1 cellular context compared by ENCODE assay signal in the genomic region with DNA sequence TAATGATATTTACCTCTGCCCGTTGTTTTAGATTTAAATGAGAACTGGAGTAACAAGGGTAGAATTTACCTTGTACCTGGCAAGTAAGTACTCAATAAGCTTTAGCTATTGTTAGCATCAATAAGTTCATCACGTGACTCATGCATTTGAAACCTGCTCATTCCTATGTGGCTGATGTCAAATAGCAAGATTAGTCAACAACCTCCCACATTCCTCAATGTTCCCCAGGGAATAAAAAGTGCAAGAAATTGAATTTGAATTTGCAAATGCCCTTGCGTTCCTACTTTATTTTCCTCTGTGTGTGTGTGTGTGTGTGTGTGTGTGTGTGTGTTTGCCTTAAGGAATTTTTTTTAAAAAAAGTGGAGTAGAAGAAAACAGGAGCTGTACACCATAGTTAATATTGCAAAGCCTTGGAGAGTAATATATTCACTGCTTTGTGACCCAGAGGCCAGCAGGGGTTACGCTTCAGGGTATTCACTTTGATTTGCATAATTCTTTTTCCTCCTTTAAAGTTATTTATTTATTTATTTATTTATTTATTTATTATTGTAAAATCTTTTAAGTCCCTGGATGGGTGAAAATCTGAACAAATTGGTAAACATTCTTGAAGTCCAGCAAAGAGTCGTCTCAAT.
TF ChIP-seq lines count a peak whose summit lies in the region.

No MANE protein-coding gene starts in this region.

TF ChIP-seq in GM23338, 12 proteins besides CTCF, POLR2A, EP300 and RAD21 (continued from another document):
- TF ChIP-seq, protein P1, sequence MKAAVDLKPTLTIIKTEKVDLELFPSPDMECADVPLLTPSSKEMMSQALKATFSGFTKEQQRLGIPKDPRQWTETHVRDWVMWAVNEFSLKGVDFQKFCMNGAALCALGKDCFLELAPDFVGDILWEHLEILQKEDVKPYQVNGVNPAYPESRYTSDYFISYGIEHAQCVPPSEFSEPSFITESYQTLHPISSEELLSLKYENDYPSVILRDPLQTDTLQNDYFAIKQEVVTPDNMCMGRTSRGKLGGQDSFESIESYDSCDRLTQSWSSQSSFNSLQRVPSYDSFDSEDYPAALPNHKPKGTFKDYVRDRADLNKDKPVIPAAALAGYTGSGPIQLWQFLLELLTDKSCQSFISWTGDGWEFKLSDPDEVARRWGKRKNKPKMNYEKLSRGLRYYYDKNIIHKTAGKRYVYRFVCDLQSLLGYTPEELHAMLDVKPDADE (IDR thresholded peaks at IDR 0.05) = no peak
- TF ChIP-seq CREB1 (CRISPR knock-in tag; IDR thresholded peaks at IDR 0.05; ENCODE audit: low read depth) (no peak), JUNB (IDR thresholded peaks at IDR 0.05; ENCODE audit: unreplicated experiment) (no peak), NANOG (IDR thresholded peaks at IDR 0.05; ENCODE audit: borderline replicate concordance) (no peak), ZNF114 (CRISPR knock-in tag; IDR thresholded peaks at IDR 0.05) (no peak), EZH2 (IDR thresholded peaks at IDR 0.05; ENCODE audit: low read depth, unreplicated experiment) (no peak)
- TF ChIP-seq, protein P2, sequence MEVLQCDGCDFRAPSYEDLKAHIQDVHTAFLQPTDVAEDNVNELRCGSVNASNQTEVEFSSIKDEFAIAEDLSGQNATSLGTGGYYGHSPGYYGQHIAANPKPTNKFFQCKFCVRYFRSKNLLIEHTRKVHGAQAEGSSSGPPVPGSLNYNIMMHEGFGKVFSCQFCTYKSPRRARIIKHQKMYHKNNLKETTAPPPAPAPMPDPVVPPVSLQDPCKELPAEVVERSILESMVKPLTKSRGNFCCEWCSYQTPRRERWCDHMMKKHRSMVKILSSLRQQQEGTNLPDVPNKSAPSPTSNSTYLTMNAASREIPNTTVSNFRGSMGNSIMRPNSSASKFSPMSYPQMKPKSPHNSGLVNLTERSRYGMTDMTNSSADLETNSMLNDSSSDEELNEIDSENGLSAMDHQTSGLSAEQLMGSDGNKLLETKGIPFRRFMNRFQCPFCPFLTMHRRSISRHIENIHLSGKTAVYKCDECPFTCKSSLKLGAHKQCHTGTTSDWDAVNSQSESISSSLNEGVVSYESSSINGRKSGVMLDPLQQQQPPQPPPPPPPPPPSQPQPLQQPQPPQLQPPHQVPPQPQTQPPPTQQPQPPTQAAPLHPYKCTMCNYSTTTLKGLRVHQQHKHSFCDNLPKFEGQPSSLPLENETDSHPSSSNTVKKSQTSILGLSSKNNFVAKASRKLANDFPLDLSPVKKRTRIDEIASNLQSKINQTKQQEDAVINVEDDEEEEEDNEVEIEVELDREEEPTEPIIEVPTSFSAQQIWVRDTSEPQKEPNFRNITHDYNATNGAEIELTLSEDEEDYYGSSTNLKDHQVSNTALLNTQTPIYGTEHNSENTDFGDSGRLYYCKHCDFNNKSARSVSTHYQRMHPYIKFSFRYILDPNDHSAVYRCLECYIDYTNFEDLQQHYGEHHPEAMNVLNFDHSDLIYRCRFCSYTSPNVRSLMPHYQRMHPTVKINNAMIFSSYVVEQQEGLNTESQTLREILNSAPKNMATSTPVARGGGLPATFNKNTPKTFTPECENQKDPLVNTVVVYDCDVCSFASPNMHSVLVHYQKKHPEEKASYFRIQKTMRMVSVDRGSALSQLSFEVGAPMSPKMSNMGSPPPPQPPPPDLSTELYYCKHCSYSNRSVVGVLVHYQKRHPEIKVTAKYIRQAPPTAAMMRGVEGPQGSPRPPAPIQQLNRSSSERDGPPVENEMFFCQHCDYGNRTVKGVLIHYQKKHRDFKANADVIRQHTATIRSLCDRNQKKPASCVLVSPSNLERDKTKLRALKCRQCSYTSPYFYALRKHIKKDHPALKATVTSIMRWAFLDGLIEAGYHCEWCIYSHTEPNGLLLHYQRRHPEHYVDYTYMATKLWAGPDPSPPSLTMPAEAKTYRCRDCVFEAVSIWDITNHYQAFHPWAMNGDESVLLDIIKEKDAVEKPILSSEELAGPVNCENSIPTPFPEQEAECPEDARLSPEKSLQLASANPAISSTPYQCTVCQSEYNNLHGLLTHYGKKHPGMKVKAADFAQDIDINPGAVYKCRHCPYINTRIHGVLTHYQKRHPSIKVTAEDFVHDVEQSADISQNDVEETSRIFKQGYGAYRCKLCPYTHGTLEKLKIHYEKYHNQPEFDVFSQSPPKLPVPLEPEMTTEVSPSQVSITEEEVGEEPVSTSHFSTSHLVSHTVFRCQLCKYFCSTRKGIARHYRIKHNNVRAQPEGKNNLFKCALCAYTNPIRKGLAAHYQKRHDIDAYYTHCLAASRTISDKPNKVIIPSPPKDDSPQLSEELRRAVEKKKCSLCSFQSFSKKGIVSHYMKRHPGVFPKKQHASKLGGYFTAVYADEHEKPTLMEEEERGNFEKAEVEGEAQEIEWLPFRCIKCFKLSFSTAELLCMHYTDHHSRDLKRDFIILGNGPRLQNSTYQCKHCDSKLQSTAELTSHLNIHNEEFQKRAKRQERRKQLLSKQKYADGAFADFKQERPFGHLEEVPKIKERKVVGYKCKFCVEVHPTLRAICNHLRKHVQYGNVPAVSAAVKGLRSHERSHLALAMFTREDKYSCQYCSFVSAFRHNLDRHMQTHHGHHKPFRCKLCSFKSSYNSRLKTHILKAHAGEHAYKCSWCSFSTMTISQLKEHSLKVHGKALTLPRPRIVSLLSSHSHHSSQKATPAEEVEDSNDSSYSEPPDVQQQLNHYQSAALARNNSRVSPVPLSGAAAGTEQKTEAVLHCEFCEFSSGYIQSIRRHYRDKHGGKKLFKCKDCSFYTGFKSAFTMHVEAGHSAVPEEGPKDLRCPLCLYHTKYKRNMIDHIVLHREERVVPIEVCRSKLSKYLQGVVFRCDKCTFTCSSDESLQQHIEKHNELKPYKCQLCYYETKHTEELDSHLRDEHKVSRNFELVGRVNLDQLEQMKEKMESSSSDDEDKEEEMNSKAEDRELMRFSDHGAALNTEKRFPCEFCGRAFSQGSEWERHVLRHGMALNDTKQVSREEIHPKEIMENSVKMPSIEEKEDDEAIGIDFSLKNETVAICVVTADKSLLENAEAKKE (CRISPR knock-in tag; IDR thresholded peaks at IDR 0.05) = no peak
